ENCODE assay signal across 22 cellular contexts in genomic region chr15:100997442-100997841, GRCh38.
DNase-seq lines count a peak whose midpoint lies in the region; ATAC-seq and TF ChIP-seq lines count a peak whose summit lies in the region.
"Had no signal": no experiment of that assay in that cellular context is flagged by ENCODE, and none has a peak within 500 bp of the region (broad histone marks: within the 10 kb centered on the region; RNA-seq: fewer than 3 reads in every experiment).

No MANE protein-coding gene starts in this region.

- H3K27me3 ChIP-seq in MG63 (no peaks in the 10 kb centered on the region), hepatocyte (no peaks in the 10 kb centered on the region)

- H3K4me1 ChIP-seq in hepatocyte (ENCODE audit: insufficient read depth) = peaks cover 10% of the 10 kb centered on the region
- H3K4me1 ChIP-seq: left ventricle myocardium inferior, parathyroid adenoma had no signal

- H2AFZ ChIP-seq in hepatocyte = no peak overlapping the region
- H2AFZ ChIP-seq: parathyroid adenoma had no signal

- 37% methylated on average over 1 of the region's 1 CpG for WGBS in hepatocyte (ENCODE audit: low lambda C conversion rate, missing lambda C conversion rate)

- ATAC-seq in GM21423 (IDR thresholded peaks at IDR 0.05; ENCODE audit: unreplicated experiment) (no peak), HG03460 (IDR thresholded peaks at IDR 0.05; ENCODE audit: unreplicated experiment) (no peak)
- ATAC-seq: activated CD8-positive, alpha-beta T cell treated with anti-CD3 and anti-CD28 coated beads for 36 hours; sciatic nerve had no signal

- no peak overlapping the region for H3K4me3 ChIP-seq in MG63
- no peak overlapping the region for H3K4me3 ChIP-seq in hepatocyte
- H3K4me3 ChIP-seq: left ventricle myocardium inferior had no signal

- no peak overlapping the region for H3K4me2 ChIP-seq in hepatocyte

- H3K27ac ChIP-seq in VCaP (peak overlapping the region; percentile 1; the same call in 1 of the 2 replicates), hepatocyte (no peak overlapping the region)
- H3K27ac ChIP-seq: HL-60, left ventricle myocardium inferior, parathyroid adenoma had no signal

- no peaks in the 10 kb centered on the region for H3K9me2 ChIP-seq in hepatocyte (replicated peaks; ENCODE audit: insufficient read depth)

- TF ChIP-seq CTCF in VCaP (conservative IDR thresholded peaks at IDR 0.05) (no peak), hepatocyte (IDR thresholded peaks at IDR 0.05; ENCODE audit: poor library complexity) (no peak)

- H3K79me2 ChIP-seq in hepatocyte = no peaks in the 10 kb centered on the region
- H3K79me2 ChIP-seq: parathyroid adenoma had no signal

- H3K36me3 ChIP-seq in MG63 = peaks cover 63% of the 10 kb centered on the region
- no peaks in the 10 kb centered on the region for H3K36me3 ChIP-seq in hepatocyte (replicated peaks; ENCODE audit: insufficient read depth, low read depth)
- H3K36me3 ChIP-seq: left ventricle myocardium inferior had no signal

- H4K20me1 ChIP-seq in hepatocyte (ENCODE audit: insufficient read depth, poor library complexity, severe bottlenecking) = no peaks in the 10 kb centered on the region

- H3K9me3 ChIP-seq in MG63 (peaks cover 3% of the 10 kb centered on the region; the same call in 1 of the 2 replicates), hepatocyte (ENCODE audit: low read depth) (no peaks in the 10 kb centered on the region)
- H3K9me3 ChIP-seq: left ventricle myocardium inferior had no signal

- DNase-seq in Daoy (ENCODE audit: low read depth) = peak; percentile 70
- peak; percentile 79 for DNase-seq in MG63
- peak; percentile 20 for DNase-seq in hepatocyte (ENCODE audit: low spot score)
- no peak for DNase-seq in NCI-H1048 (lab: John Stamatoyannopoulos, UW)
- no peak for DNase-seq in activated naive CD4-positive, alpha-beta T cell (lab: John Stamatoyannopoulos, UW)
- DNase-seq: activated CD8-positive, alpha-beta T cell treated with anti-CD3 and anti-CD28 coated beads for 36 hours; activated naive CD4-positive, alpha-beta T cell treated with anti-CD3 and anti-CD28 coated beads, Interleukin-2, amount 50 U/mL, for 16 hours; AML-193; aorta; left ventricle myocardium inferior; midbrain; MM.1S; NCI-H345; RPMI8226; stimulated activated CD4-positive, alpha-beta T cell treated with anti-CD3 and anti-CD28 coated beads, Interleukin-15, amount 100 ng/mL, for 24 hours; substantia nigra had no signal

Comparison
In these comparisons a context has a peak if more than half of its experiments do, and no peak if none do; other contexts are left out.
1. DNase-seq: peak in Daoy (single experiment), MG63 (single experiment) and hepatocyte (single experiment); none in NCI-H1048 (single experiment) and activated naive CD4-positive, alpha-beta T cell (0 of 4).